ENCODE assay signal across 1 cellular context in the genomic region with DNA sequence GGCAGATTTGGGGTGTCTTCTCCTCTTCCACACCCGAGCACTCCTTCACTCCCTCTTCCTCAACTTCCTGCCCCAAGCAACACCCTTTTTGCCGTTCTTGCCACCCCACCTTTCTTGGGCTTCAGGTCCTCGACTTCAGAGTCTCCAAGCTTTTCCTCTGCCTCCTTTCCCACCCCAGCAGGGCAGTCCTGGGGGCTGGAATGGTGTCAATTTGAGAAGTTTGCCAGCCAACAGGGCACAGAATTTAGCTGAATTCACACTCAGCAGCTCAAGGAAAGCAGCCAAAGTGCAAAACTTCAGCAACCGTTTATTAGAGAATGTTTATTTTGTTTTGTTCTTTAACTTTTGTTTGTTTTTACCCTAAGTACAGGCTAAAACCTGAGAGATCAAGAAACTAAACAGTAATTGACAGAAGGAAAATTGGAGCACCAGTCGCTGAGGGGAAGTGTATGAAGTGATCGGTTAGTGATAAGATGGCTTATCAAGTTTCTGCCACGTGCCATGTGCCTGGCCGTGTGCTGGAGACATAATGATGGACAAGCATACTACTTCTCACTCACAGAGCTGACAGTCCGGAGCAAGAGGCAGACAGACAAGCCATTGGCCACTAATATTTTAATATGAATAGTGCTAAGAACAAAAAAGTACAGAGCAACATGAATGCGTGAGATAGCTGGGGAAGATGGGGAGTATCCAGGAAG.
TF ChIP-seq lines count a peak whose summit lies in the region.

No MANE protein-coding gene starts in this region.

TF ChIP-seq in K562, 482 proteins besides CTCF, POLR2A, EP300 and RAD21 (continued from another document and continues in another):
- 0 out of 4 replicates have a peak, but pooled peaks of 1 of the 2 experiments have one; percentile 38 for TF ChIP-seq MNT (conservative IDR thresholded peaks at IDR 0.05)
- no peak for TF ChIP-seq LEF1 (IDR thresholded peaks at IDR 0.05)
- TF ChIP-seq, protein P1, sequence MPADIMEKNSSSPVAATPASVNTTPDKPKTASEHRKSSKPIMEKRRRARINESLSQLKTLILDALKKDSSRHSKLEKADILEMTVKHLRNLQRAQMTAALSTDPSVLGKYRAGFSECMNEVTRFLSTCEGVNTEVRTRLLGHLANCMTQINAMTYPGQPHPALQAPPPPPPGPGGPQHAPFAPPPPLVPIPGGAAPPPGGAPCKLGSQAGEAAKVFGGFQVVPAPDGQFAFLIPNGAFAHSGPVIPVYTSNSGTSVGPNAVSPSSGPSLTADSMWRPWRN (IDR thresholded peaks at IDR 0.05; ENCODE audit: low read depth): peak; percentile 99
- peak; percentile 88 for TF ChIP-seq ZFP36 (IDR thresholded peaks at IDR 0.05; ENCODE audit: low read depth, low read length, partially characterized antibody)
- TF ChIP-seq JUND (IDR thresholded peaks at IDR 0.05; ENCODE audit: borderline replicate concordance, low read depth, low read length): no peak
- TF ChIP-seq JUND (tag; IDR thresholded peaks at IDR 0.05; ENCODE audit: borderline replicate concordance, low read depth, low read length): 0 out of 3 replicates have a peak, but pooled peaks have one; percentile 2
- TF ChIP-seq MEIS2 (IDR thresholded peaks at IDR 0.05; ENCODE audit: partially characterized antibody): peak; percentile 52
- TF ChIP-seq ZNF707 (CRISPR knock-in tag; conservative IDR thresholded peaks at IDR 0.05): no peak
- TF ChIP-seq L3MBTL2 (IDR thresholded peaks at IDR 0.05): peak; percentile 51
- TF ChIP-seq, protein P2, sequence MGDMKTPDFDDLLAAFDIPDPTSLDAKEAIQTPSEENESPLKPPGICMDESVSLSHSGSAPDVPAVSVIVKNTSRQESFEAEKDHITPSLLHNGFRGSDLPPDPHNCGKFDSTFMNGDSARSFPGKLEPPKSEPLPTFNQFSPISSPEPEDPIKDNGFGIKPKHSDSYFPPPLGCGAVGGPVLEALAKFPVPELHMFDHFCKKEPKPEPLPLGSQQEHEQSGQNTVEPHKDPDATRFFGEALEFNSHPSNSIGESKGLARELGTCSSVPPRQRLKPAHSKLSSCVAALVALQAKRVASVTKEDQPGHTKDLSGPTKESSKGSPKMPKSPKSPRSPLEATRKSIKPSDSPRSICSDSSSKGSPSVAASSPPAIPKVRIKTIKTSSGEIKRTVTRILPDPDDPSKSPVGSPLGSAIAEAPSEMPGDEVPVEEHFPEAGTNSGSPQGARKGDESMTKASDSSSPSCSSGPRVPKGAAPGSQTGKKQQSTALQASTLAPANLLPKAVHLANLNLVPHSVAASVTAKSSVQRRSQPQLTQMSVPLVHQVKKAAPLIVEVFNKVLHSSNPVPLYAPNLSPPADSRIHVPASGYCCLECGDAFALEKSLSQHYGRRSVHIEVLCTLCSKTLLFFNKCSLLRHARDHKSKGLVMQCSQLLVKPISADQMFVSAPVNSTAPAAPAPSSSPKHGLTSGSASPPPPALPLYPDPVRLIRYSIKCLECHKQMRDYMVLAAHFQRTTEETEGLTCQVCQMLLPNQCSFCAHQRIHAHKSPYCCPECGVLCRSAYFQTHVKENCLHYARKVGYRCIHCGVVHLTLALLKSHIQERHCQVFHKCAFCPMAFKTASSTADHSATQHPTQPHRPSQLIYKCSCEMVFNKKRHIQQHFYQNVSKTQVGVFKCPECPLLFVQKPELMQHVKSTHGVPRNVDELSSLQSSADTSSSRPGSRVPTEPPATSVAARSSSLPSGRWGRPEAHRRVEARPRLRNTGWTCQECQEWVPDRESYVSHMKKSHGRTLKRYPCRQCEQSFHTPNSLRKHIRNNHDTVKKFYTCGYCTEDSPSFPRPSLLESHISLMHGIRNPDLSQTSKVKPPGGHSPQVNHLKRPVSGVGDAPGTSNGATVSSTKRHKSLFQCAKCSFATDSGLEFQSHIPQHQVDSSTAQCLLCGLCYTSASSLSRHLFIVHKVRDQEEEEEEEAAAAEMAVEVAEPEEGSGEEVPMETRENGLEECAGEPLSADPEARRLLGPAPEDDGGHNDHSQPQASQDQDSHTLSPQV (IDR thresholded peaks at IDR 0.05): peak; percentile 44
- peak; percentile 37; the same call in 1 of the 2 replicates for TF ChIP-seq SMARCE1 (IDR thresholded peaks at IDR 0.05)
- peak; percentile 41; the same call in 1 of the 2 replicates for TF ChIP-seq SMARCA4 (IDR thresholded peaks at IDR 0.05)
- TF ChIP-seq, protein P3, sequence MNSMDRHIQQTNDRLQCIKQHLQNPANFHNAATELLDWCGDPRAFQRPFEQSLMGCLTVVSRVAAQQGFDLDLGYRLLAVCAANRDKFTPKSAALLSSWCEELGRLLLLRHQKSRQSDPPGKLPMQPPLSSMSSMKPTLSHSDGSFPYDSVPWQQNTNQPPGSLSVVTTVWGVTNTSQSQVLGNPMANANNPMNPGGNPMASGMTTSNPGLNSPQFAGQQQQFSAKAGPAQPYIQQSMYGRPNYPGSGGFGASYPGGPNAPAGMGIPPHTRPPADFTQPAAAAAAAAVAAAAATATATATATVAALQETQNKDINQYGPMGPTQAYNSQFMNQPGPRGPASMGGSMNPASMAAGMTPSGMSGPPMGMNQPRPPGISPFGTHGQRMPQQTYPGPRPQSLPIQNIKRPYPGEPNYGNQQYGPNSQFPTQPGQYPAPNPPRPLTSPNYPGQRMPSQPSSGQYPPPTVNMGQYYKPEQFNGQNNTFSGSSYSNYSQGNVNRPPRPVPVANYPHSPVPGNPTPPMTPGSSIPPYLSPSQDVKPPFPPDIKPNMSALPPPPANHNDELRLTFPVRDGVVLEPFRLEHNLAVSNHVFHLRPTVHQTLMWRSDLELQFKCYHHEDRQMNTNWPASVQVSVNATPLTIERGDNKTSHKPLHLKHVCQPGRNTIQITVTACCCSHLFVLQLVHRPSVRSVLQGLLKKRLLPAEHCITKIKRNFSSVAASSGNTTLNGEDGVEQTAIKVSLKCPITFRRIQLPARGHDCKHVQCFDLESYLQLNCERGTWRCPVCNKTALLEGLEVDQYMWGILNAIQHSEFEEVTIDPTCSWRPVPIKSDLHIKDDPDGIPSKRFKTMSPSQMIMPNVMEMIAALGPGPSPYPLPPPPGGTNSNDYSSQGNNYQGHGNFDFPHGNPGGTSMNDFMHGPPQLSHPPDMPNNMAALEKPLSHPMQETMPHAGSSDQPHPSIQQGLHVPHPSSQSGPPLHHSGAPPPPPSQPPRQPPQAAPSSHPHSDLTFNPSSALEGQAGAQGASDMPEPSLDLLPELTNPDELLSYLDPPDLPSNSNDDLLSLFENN (IDR thresholded peaks at IDR 0.05; ENCODE audit: low read depth in 2 of 2, low read length in 2 of 2): no peak
- TF ChIP-seq MGA (IDR thresholded peaks at IDR 0.05): peak; percentile 76
- TF ChIP-seq ZNF551 (CRISPR knock-in tag; IDR thresholded peaks at IDR 0.05): no peak
- TF ChIP-seq SREBF2 (CRISPR knock-in tag; IDR thresholded peaks at IDR 0.05): no peak
- 0 out of 2 replicates have a peak, but pooled peaks have one; percentile 48 for TF ChIP-seq MTA1 (IDR thresholded peaks at IDR 0.05; ENCODE audit: borderline replicate concordance)
- peak; percentile 31; the same call in 1 of the 2 replicates for TF ChIP-seq DPF2 (IDR thresholded peaks at IDR 0.05)
- peak; percentile 43; the same call in 1 of the 2 replicates for TF ChIP-seq GATA2 (CRISPR knock-in tag; IDR thresholded peaks at IDR 0.05)
- 0 out of 2 replicates have a peak, but pooled peaks have one; percentile 28 for TF ChIP-seq ZNF24 (IDR thresholded peaks at IDR 0.05)
- TF ChIP-seq PKNOX1 (IDR thresholded peaks at IDR 0.05): peak; percentile 67
- 0 out of 2 replicates have a peak, but pooled peaks have one; percentile 56 for TF ChIP-seq GATAD2A (IDR thresholded peaks at IDR 0.05)
- TF ChIP-seq ARNT (IDR thresholded peaks at IDR 0.05): no peak
- TF ChIP-seq E2F6 (IDR thresholded peaks at IDR 0.05; ENCODE audit: borderline replicate concordance in 1 of 2, extremely low read depth in 1 of 2, insufficient read depth in 1 of 2, insufficient read length in 1 of 2, low read depth in 1 of 2, low read length in 1 of 2, poor library complexity in 1 of 2, severe bottlenecking in 1 of 2): peak in 1 of 2 experiments; percentile 7
- TF ChIP-seq MYC (IDR thresholded peaks at IDR 0.05; ENCODE audit: low read depth, low read length): peak; percentile 39; the same call in 1 of the 2 replicates
- TF ChIP-seq MYC (CRISPR knock-in tag; IDR thresholded peaks at IDR 0.05; ENCODE audit: borderline replicate concordance, low read depth): no peak
- no peak for TF ChIP-seq PCBP2 (IDR thresholded peaks at IDR 0.05; ENCODE audit: low read depth, low read length, poor library complexity, severe bottlenecking)
